18 cellular contexts compared by ENCODE assay signal in the genomic region with DNA sequence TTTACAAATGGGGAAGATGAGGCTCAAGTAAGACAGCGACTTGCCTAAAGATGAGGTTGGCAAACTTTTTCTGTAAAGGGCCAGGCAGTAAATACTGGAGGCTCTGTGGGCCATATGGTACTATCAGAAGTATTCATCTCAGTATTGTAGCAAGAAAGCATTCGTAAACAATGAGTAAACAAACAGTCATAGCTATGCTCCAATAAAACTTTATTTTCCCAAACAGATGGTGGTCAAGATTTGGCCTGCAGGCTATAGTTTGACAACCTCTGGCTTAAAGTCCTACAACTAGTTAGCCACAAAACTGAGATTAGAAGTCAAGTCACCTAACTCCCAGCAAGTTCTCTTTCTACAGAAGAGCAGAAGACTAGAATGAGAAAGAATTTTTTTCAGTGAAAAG.
"Had no signal": no experiment of that assay in that cellular context is flagged by ENCODE, and none has a peak within 500 bp of the region (broad histone marks: within the 10 kb centered on the region; RNA-seq: fewer than 3 reads in every experiment).

No MANE protein-coding gene starts in this region.

- DNase-seq: effector memory CD8-positive, alpha-beta T cell; esophagus squamous epithelium; foreskin melanocyte; head of caudate nucleus; left colon; naive thymus-derived CD4-positive, alpha-beta T cell; nephron progenitor cell; stimulated activated CD4-positive, alpha-beta T cell treated with anti-CD3 and anti-CD28 coated beads, Interleukin-2, amount 100 ng/mL, for 24 hours; stimulated activated CD4-positive, alpha-beta T cell treated with anti-CD3 and anti-CD28 coated beads, Interleukin-4, amount 100 ng/mL, for 4 hours; stimulated activated naive B cell treated with anti-CD40 and anti-IgM and Interleukin-4, amounts not matched to agents 10 μg/mL and 1 μg/mL and 100 μg/mL, for 72 hours; stimulated activated naive CD8-positive, alpha-beta T cell treated with anti-CD3 and anti-CD28 coated beads, Interleukin-15, amount 100 ng/mL, for 72 hours; testis had no signal

- H3K9me3 ChIP-seq: esophagus squamous epithelium, prostate gland, testis, tibial nerve had no signal

- H3K36me3 ChIP-seq: esophagus squamous epithelium, prostate gland, tibial nerve had no signal

- H3K4me1 ChIP-seq: esophagus squamous epithelium, parathyroid adenoma, prostate gland, tibial nerve had no signal

- H3K27me3 ChIP-seq: esophagus squamous epithelium, hepatocyte, testis, tibial nerve had no signal

- ATAC-seq: effector memory CD8-positive, alpha-beta T cell; left colon; naive thymus-derived CD4-positive, alpha-beta T cell; sciatic nerve; stimulated activated naive B cell treated with anti-CD40 and anti-IgM and Interleukin-4, amounts not matched to agents 10 μg/mL and 1 μg/mL and 100 μg/mL, for 72 hours; stimulated activated naive CD8-positive, alpha-beta T cell treated with anti-CD3 and anti-CD28 coated beads, Interleukin-15, amount 100 ng/mL, for 72 hours had no signal

- H3K27ac ChIP-seq: epithelial cell of prostate, esophagus squamous epithelium, hepatocyte, parathyroid adenoma, prostate gland, testis, tibial nerve had no signal

- H3K4me3 ChIP-seq: esophagus squamous epithelium, hepatocyte, prostate gland, testis, tibial nerve had no signal
